ENCODE assay signal across 26 cellular contexts in the genomic region with DNA sequence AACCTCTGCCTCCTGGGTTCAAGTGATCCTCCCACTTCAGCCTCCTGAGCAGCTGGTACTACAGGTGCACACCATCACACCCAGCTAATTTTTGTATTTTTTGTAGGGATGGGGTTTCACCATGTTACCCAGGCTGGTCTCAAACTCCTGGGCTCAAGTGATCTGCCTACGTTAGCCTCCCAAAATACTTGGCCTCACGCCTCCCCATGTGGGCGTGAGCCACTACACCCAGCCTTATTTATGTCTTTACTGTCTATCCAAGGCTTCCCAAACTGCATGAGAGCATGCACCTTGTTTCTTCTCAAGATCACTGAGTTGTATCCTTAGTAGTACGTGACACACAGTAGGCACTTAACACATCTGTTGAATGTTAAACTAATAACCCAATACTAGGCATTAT. TPM values are rescaled to one million over a fixed set of nuclear protein-coding genes. Genes with fewer than 3 reads are reported as not detected.
DNase-seq lines count a peak whose midpoint lies in the region; ATAC-seq and TF ChIP-seq lines count a peak whose summit lies in the region.
"Had no signal": no experiment of that assay in that cellular context is flagged by ENCODE, and none has a peak within 500 bp of the region (broad histone marks: within the 10 kb centered on the region; RNA-seq: fewer than 3 reads in every experiment).

No MANE protein-coding gene starts in this region.

- H3K27me3 Mint-ChIP-seq in CD14-positive monocyte (ENCODE audit: low read depth in 3 of 3), result no peaks in the 10 kb centered on the region
- no peaks in the 10 kb centered on the region for H3K27me3 Mint-ChIP-seq in central memory CD8-positive, alpha-beta T cell
- H3K27me3 Mint-ChIP-seq in natural killer cell treated with Interleukin-12 subunit alpha and Interleukin-12 subunit beta and Interleukin-15 and Interleukin-18, amount 100 ng/mL, for 72 hours, result no peaks in the 10 kb centered on the region
- H3K27me3 Mint-ChIP-seq: activated CD4-positive, alpha-beta T cell treated with anti-CD3 and anti-CD28 coated beads, Interleukin-2, amount 10 ng/mL, durations not matched to agents 7 days and 5 days; activated naive CD8-positive, alpha-beta T cell treated with anti-CD3 and anti-CD28 coated beads, Interleukin-2, amount 50 U/mL, for 24 hours had no signal

- no peak overlapping the region for H3K9ac ChIP-seq in BLaER1
- H3K9ac ChIP-seq: neural progenitor cell had no signal

- 42 to 44% methylated on average over 4 of the region's 4 CpGs for WGBS in lower leg skin, 2 donors

- peak overlapping the region in 4 of 7 donors; percentile 7 to 44 (median 17) for H3K27ac Mint-ChIP-seq in CD14-positive monocyte
- H3K27ac Mint-ChIP-seq in central memory CD8-positive, alpha-beta T cell (ENCODE audit: low read depth), result peak overlapping the region; percentile 1
- H3K27ac Mint-ChIP-seq in natural killer cell treated with Interleukin-12 subunit alpha and Interleukin-12 subunit beta and Interleukin-15 and Interleukin-18, amount 100 ng/mL, for 72 hours, result peak overlapping the region; percentile 25 to 76
- H3K27ac Mint-ChIP-seq: activated CD4-positive, alpha-beta T cell treated with anti-CD3 and anti-CD28 coated beads, Interleukin-2, amount 10 ng/mL, durations not matched to agents 7 days and 5 days; neural progenitor cell had no signal

- peaks cover 70% of the 10 kb centered on the region for H3K36me3 ChIP-seq in BLaER1
- H3K36me3 ChIP-seq: lower lobe of right lung, neural progenitor cell, right lobe of liver, uterus had no signal

- intact Hi-C loops in CD14-positive monocyte (cut with micrococcal nuclease), result loop anchor here in 1 of 2 donors (10.0 kb wide), 1 partner anchor 51 kb away; no protein-coding TSS in a partner anchor
- intact Hi-C loops in lower leg skin (cut with DNase I; ENCODE audit: low total_unique reads), result no loop called here

- no peak overlapping the region for H3K4me3 Mint-ChIP-seq in CD14-positive monocyte
- no peak overlapping the region for H3K4me3 Mint-ChIP-seq in central memory CD8-positive, alpha-beta T cell
- H3K4me3 Mint-ChIP-seq in natural killer cell treated with Interleukin-12 subunit alpha and Interleukin-12 subunit beta and Interleukin-15 and Interleukin-18, amount 100 ng/mL, for 72 hours, result no peak overlapping the region
- H3K4me3 Mint-ChIP-seq: activated CD4-positive, alpha-beta T cell treated with anti-CD3 and anti-CD28 coated beads, Interleukin-2, amount 10 ng/mL, durations not matched to agents 7 days and 5 days; activated naive CD8-positive, alpha-beta T cell treated with anti-CD3 and anti-CD28 coated beads, Interleukin-2, amount 50 U/mL, for 24 hours; neural progenitor cell; stimulated activated effector memory CD8-positive, alpha-beta T cell treated with anti-CD3 and anti-CD28 coated beads, Interleukin-12 subunit alpha, Interleukin-12 subunit beta, amount 100 ng/mL, for 72 hours had no signal

- DNase-seq in CD14-positive monocyte (ENCODE audit: low spot score), result no peak
- no peak for DNase-seq in central memory CD8-positive, alpha-beta T cell (ENCODE audit: low spot score in 2 of 2)
- no peak for DNase-seq in natural killer cell treated with Interleukin-12 subunit alpha and Interleukin-12 subunit beta and Interleukin-15 and Interleukin-18, amount 100 ng/mL, for 72 hours (ENCODE audit: low spot score)
- DNase-seq in SW 1271 (lab: John Stamatoyannopoulos, UW), result no peak
- DNase-seq in lower leg skin (ENCODE audit: low spot score in 2 of 2), result no peak
- DNase-seq: activated CD4-positive, alpha-beta T cell treated with anti-CD3 and anti-CD28 coated beads, Interleukin-2, amount 10 ng/mL, durations not matched to agents 7 days and 5 days; activated effector memory CD4-positive, alpha-beta T cell treated with Interleukin-2 at 50 U/mL for 16 hours; glutamatergic neuron; GOT3; Karpas-422; kidney; lower lobe of right lung; NCI-H524; PC-9; SHP77; stimulated activated CD4-positive, alpha-beta T cell treated with anti-CD3 and anti-CD28 coated beads, Interleukin-12 subunit alpha, Interleukin-12 subunit beta, amount 100 ng/mL, for 4 hours; stimulated activated CD4-positive, alpha-beta T cell treated with anti-CD3 and anti-CD28 coated beads, Interleukin-4, amount 100 ng/mL, for 1 hour; T-helper 9 cell; uterus had no signal

- ATAC-seq in central memory CD8-positive, alpha-beta T cell (replicated peaks; ENCODE audit: extremely low read depth, poor library complexity, severe bottlenecking), result no peak
- no peak for ATAC-seq in natural killer cell treated with Interleukin-12 subunit alpha and Interleukin-12 subunit beta and Interleukin-15 and Interleukin-18, amount 100 ng/mL, for 72 hours
- no peak for ATAC-seq in HG03442 (IDR thresholded peaks at IDR 0.05; ENCODE audit: unreplicated experiment)
- ATAC-seq: lower lobe of right lung, right lobe of liver had no signal

- H4K20me1 ChIP-seq in BLaER1, result peaks cover 96% of the 10 kb centered on the region

- H3K27me3 ChIP-seq in BLaER1, result no peaks in the 10 kb centered on the region
- H3K27me3 ChIP-seq: neural progenitor cell, right lobe of liver, uterus had no signal

- no peak overlapping the region for H3K4me3 ChIP-seq in BLaER1
- H3K4me3 ChIP-seq in lower leg skin (ENCODE audit: low read depth, poor library complexity, severe bottlenecking), result no peak overlapping the region
- H3K4me3 ChIP-seq: lower lobe of right lung, neural progenitor cell, PC-9, right lobe of liver, uterus had no signal

- H3K9me3 Mint-ChIP-seq in CD14-positive monocyte, result peaks cover 0 to 1% (median 0%) of the 10 kb centered on the region in 7 donors
- no peaks in the 10 kb centered on the region for H3K9me3 Mint-ChIP-seq in central memory CD8-positive, alpha-beta T cell
- H3K9me3 Mint-ChIP-seq in natural killer cell treated with Interleukin-12 subunit alpha and Interleukin-12 subunit beta and Interleukin-15 and Interleukin-18, amount 100 ng/mL, for 72 hours, result no peaks in the 10 kb centered on the region
- H3K9me3 Mint-ChIP-seq: activated naive CD8-positive, alpha-beta T cell treated with anti-CD3 and anti-CD28 coated beads, Interleukin-2, amount 50 U/mL, for 24 hours; stimulated activated effector memory CD8-positive, alpha-beta T cell treated with anti-CD3 and anti-CD28 coated beads, Interleukin-12 subunit alpha, Interleukin-12 subunit beta, amount 100 ng/mL, for 72 hours had no signal

- H3K4me1 Mint-ChIP-seq in CD14-positive monocyte, result peaks cover 74% of the 10 kb centered on the region
- peaks cover 54% of the 10 kb centered on the region for H3K4me1 Mint-ChIP-seq in central memory CD8-positive, alpha-beta T cell
- peaks cover 48 to 51% of the 10 kb centered on the region in 2 donors for H3K4me1 Mint-ChIP-seq in natural killer cell treated with Interleukin-12 subunit alpha and Interleukin-12 subunit beta and Interleukin-15 and Interleukin-18, amount 100 ng/mL, for 72 hours (ENCODE audit: low read depth in 2 of 2)

- peak overlapping the region; percentile 60 for H3K4me2 ChIP-seq in BLaER1
- H3K4me2 ChIP-seq: neural progenitor cell, PC-9 had no signal

- H3K27ac ChIP-seq in BLaER1, result no peak overlapping the region
- H3K27ac ChIP-seq: lower lobe of right lung, PC-9, right lobe of liver, uterus, VCaP had no signal

- H3K9me3 ChIP-seq in BLaER1, result peaks cover 23% of the 10 kb centered on the region
- H3K9me3 ChIP-seq: lower lobe of right lung, right lobe of liver, uterus had no signal

- TF ChIP-seq CTCF in CD14-positive monocyte (IDR thresholded peaks at IDR 0.05) (no peak), lower leg skin (IDR thresholded peaks at IDR 0.05) (no peak)

- TF ChIP-seq POLR2A in lower leg skin (IDR thresholded peaks at IDR 0.05), result no peak

- H3K4me1 ChIP-seq in BLaER1, result peaks cover 66% of the 10 kb centered on the region
- H3K4me1 ChIP-seq: neural progenitor cell, right lobe of liver had no signal

- peaks cover 8 to 24% of the 10 kb centered on the region in 2 donors for H3K36me3 Mint-ChIP-seq in CD14-positive monocyte
- peaks cover 20% of the 10 kb centered on the region for H3K36me3 Mint-ChIP-seq in central memory CD8-positive, alpha-beta T cell (ENCODE audit: insufficient read depth)
- H3K36me3 Mint-ChIP-seq in natural killer cell treated with Interleukin-12 subunit alpha and Interleukin-12 subunit beta and Interleukin-15 and Interleukin-18, amount 100 ng/mL, for 72 hours, result peaks cover 6% of the 10 kb centered on the region

RNA-seq across cellular contexts. Expression of gene WASF2, which starts 14.3 kb away (rescaled TPM):
- 10 to 100 TPM; 53.5 to 86.4 TPM for polyA plus RNA-seq in CD14-positive monocyte
- 100 to 1,000 TPM in 1 of 2 donors, 10 to 100 TPM in 1; 97.7 to 110 TPM for total RNA-seq in natural killer cell treated with Interleukin-12 subunit alpha and Interleukin-12 subunit beta and Interleukin-15 and Interleukin-18, amount 100 ng/mL, for 72 hours
- 10 to 100 TPM; 53.8 to 76.6 (median 70.3) TPM for total RNA-seq in lower leg skin
